ENCODE assay signal across 1 cellular context in the genomic region with DNA sequence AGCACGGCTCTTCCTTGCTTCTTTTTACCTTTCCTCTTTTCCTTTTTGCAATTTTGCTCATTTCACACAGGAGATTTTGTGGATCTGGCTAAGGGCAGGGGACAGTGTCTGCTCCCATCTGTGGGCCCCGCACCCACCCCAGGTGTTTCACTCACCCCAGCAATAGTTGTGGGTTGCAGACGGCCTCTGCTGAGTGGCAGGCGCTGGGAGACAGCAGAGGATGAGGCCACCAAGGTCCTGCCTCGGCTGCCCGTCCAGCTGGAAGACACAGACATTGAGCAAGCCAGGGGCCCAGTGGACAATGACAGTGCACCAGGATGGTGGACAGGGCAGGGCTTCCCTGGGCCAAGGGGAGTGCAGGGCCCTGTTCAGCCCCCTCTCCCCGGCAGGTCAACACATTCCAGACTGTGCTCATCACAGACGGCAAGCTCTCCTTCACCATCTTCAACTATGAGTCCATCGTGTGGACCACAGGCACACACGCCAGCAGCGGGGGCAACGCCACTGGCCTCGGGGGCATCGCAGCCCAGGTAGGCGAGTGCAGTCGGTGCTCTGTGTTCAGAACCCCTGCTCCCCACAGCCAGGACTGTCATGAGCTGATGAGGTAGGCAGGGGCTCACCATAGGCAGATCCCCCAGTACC.
TF ChIP-seq lines count a peak whose summit lies in the region.

No MANE protein-coding gene starts in this region.

TF ChIP-seq in HepG2, 621 proteins besides CTCF, POLR2A, EP300 and RAD21:
- TF ChIP-seq ZNF687 (CRISPR knock-in tag; IDR thresholded peaks at IDR 0.05), result peak; percentile 19; the same call in 1 of the 2 replicates
- TF ChIP-seq MAF1 (CRISPR knock-in tag; IDR thresholded peaks at IDR 0.05; ENCODE audit: borderline replicate concordance), result no peak
TF ChIP-seq in HepG2: peak in this region for 1.
